Comparison of ENCODE assay signal across 16 cellular contexts in the genomic region with DNA sequence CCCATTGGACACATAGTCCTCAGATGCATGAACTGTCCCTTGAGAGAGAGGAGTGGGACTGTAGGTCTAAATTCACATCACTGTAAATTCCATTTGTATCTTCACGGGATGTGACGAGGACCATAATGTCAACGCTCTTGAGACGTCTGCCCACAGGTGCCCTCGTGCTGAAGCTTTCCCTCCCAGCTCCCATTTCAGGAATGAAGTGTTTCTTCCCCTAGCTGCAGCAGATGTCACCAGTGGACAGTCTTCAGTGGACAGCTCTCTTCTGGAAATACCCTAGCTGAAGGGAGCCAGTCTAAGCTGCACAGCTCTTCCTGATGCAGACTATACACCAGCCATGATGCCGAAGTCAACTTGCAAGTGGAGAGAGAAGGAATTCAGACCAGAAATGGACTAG.
DNase-seq lines count a peak whose midpoint lies in the region; TF ChIP-seq lines count a peak whose summit lies in the region.
"Had no signal": no experiment of that assay in that cellular context is flagged by ENCODE, and none has a peak within 500 bp of the region (broad histone marks: within the 10 kb centered on the region; RNA-seq: fewer than 3 reads in every experiment).

No MANE protein-coding gene starts in this region.

- TF ChIP-seq EP300 in sigmoid colon (IDR thresholded peaks at IDR 0.05), result no peak

- H3K27ac ChIP-seq in GM23248 (peak overlapping the region; percentile 95), breast epithelium (peak overlapping the region; percentile 81 to 87), sigmoid colon (peak overlapping the region in 3 of 4 donors; percentile 82 to 88 (median 87))

- DNase-seq in GM23248 (peak; percentile 19), breast epithelium (ENCODE audit: low spot score in 2 of 2) (no peak), inferior parietal cortex (ENCODE audit: extremely low spot score) (peak; percentile 20), sigmoid colon (no peak), NCI-H69 (lab: John Stamatoyannopoulos, UW) (no peak), NOMO-1 (lab: John Stamatoyannopoulos, UW; ENCODE audit: unreplicated experiment in 2 of 2) (no peak)
- no peak for DNase-seq in activated CD4-positive, alpha-beta T cell treated with anti-CD3 and anti-CD28 coated beads for 48 hours
- DNase-seq in activated CD4-positive, CD25-positive, alpha-beta regulatory T cell (lab: John Stamatoyannopoulos, UW), result no peak
- DNase-seq: activated CD8-positive, alpha-beta memory T cell treated with anti-CD3 and anti-CD28 coated beads for 24 hours; AML-193; Calu3; GF-D8; mesendoderm; NCI-H1105; NCI-H2171 treated with DMSO at 0.1 percent for 48 hours; SK-N-SH had no signal

- H4K20me1 ChIP-seq in GM23248 (ENCODE audit: insufficient read depth), result no peaks in the 10 kb centered on the region

- TF ChIP-seq CTCF in breast epithelium (IDR thresholded peaks at IDR 0.05) (no peak), sigmoid colon (IDR thresholded peaks at IDR 0.05) (no peak)

- H3F3A ChIP-seq in GM23248 (ENCODE audit: insufficient read depth), result peaks cover 56% of the 10 kb centered on the region

- in situ Hi-C loops in GM23248 (cut with MboI), result no loop called here

- H3K9me3 ChIP-seq in GM23248 (ENCODE audit: low read depth), result no peaks in the 10 kb centered on the region
- no peaks in the 10 kb centered on the region for H3K9me3 ChIP-seq in breast epithelium
- no peaks in the 10 kb centered on the region for H3K9me3 ChIP-seq in sigmoid colon
- H3K9me3 ChIP-seq: SK-N-SH had no signal

- TF ChIP-seq POLR2A in breast epithelium (IDR thresholded peaks at IDR 0.05) (no peak), sigmoid colon (IDR thresholded peaks at IDR 0.05) (no peak)

- H3K4me1 ChIP-seq in GM23248 (ENCODE audit: insufficient read depth), result peaks cover 43% of the 10 kb centered on the region
- H3K4me1 ChIP-seq in breast epithelium, result peaks cover 0 to 3% of the 10 kb centered on the region in 2 donors
- H3K4me1 ChIP-seq in sigmoid colon, result peaks cover 0 to 54% (median 49%) of the 10 kb centered on the region in 4 donors

- intact Hi-C loops in breast epithelium (cut with DNase I; ENCODE audit: low total_unique reads) (no loop called here), sigmoid colon (cut with DNase I) (loop anchor here (5.0 to 10.0 kb wide), 2 partner anchors 225 to 262 kb away; no protein-coding TSS in a partner anchor)

- H3K9ac ChIP-seq in GM23248, result peak overlapping the region; percentile 79

- peak overlapping the region; percentile 79 for H3K4me2 ChIP-seq in GM23248 (ENCODE audit: unreplicated experiment)

- no peaks in the 10 kb centered on the region for H3K9me2 ChIP-seq in GM23248 (ENCODE audit: insufficient read depth)
- H3K9me2 ChIP-seq: SK-N-SH had no signal

- H3K79me2 ChIP-seq in GM23248 (ENCODE audit: insufficient read depth), result no peaks in the 10 kb centered on the region

- no peaks in the 10 kb centered on the region for H3K27me3 ChIP-seq in GM23248 (replicated peaks; ENCODE audit: insufficient read depth)
- no peaks in the 10 kb centered on the region for H3K27me3 ChIP-seq in breast epithelium
- no peaks in the 10 kb centered on the region for H3K27me3 ChIP-seq in sigmoid colon

- 98% methylated on average over 6 of the region's 6 CpGs for WGBS in GM23248 (ENCODE audit: low coverage in 1 of 2, low lambda C conversion rate in 2 of 2, missing lambda C conversion rate in 2 of 2), 2 experiments
- 97% methylated on average over 6 of the region's 6 CpGs for WGBS in sigmoid colon, 2 donors

- no peaks in the 10 kb centered on the region for H3K36me3 ChIP-seq in GM23248 (ENCODE audit: low read depth)
- H3K36me3 ChIP-seq in breast epithelium, result no peaks in the 10 kb centered on the region
- H3K36me3 ChIP-seq in sigmoid colon, result no peaks in the 10 kb centered on the region

- H2AFZ ChIP-seq in GM23248, result no peak overlapping the region

- H3K4me3 ChIP-seq in GM23248, result no peak overlapping the region
- no peak overlapping the region for H3K4me3 ChIP-seq in breast epithelium
- H3K4me3 ChIP-seq in sigmoid colon, result no peak overlapping the region

Comparison
In these comparisons a context has a peak if more than half of its experiments do, and no peak if none do; other contexts are left out.
1. DNase-seq: peak in GM23248 (single experiment) and inferior parietal cortex (single experiment); none in breast epithelium (0 of 2), sigmoid colon (single experiment), NCI-H69 (single experiment), NOMO-1 (0 of 2), activated CD4-positive, alpha-beta T cell treated with anti-CD3 and anti-CD28 coated beads for 48 hours (single experiment) and activated CD4-positive, CD25-positive, alpha-beta regulatory T cell (0 of 4).
2. Peak in every context shown above with its lines, with median percentiles within 50 percentile points of each other: H3K27ac ChIP-seq.